13 cellular contexts compared by ENCODE assay signal in the genomic region with DNA sequence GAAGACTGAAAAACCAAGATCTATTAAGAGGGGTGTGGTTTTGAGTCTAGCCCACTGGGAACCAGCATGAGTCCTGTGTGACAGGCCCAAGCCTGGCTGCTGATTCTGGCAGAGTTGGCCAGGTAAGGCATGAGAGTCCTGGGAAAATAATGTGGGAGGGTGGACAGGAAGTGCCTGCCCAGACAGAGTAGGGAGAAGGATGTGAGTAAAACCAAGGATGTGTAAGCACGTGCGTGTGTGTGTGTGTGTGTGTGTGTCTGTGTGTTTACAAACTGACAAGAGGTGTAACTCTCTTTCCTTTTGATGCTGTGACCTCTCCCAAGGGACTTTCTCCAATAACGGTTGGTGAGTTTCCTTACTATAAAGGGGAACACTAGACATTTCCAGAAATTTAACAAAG. TPM values are rescaled to one million over a fixed set of nuclear protein-coding genes. Genes with fewer than 3 reads are reported as not detected.
DNase-seq lines count a peak whose midpoint lies in the region; ATAC-seq and TF ChIP-seq lines count a peak whose summit lies in the region.
"Had no signal": no experiment of that assay in that cellular context is flagged by ENCODE, and none has a peak within 500 bp of the region (broad histone marks: within the 10 kb centered on the region; RNA-seq: fewer than 3 reads in every experiment).

No MANE protein-coding gene starts in this region.

- intact Hi-C loops in Caco-2 (cut with micrococcal nuclease; ENCODE audit: unreplicated experiment): no loop called here

- ATAC-seq in HG02610 (IDR thresholded peaks at IDR 0.05; ENCODE audit: unreplicated experiment) (no peak), GM18520 (IDR thresholded peaks at IDR 0.05; ENCODE audit: unreplicated experiment) (no peak)

- DNase-seq in Caco-2 (no peak), M059J (ENCODE audit: low read depth) (peak; percentile 75), chondrocyte (ENCODE audit: low spot score) (no peak), lung microvascular endothelial cell (ENCODE audit: low read depth in 2 of 2) (peak; percentile 33 to 85), putamen (ENCODE audit: low spot score) (no peak), GM20000 (ENCODE audit: low spot score) (no peak)
- DNase-seq: CD4-positive, alpha-beta T cell; kidney; right cardiac atrium; WERI-Rb-1 had no signal

- no peak overlapping the region for H3K4me3 ChIP-seq in Caco-2 (ENCODE audit: low read depth, low read length)

- no peak overlapping the region for H3K4me3 Mint-ChIP-seq in Caco-2 (ENCODE audit: unreplicated experiment)
- H3K4me3 Mint-ChIP-seq in chondrocyte (ENCODE audit: unreplicated experiment): no peak overlapping the region
- H3K4me3 Mint-ChIP-seq: activated naive CD8-positive, alpha-beta T cell; CD4-positive, alpha-beta T cell had no signal

- TF ChIP-seq CTCF in Caco-2 (IDR thresholded peaks at IDR 0.05; ENCODE audit: insufficient read depth in 1 of 2, low read depth in 1 of 2, low read length in 1 of 2, severe bottlenecking in 1 of 2, unreplicated experiment in 1 of 2) (no peak), chondrocyte (IDR thresholded peaks at IDR 0.05) (no peak), GM20000 (IDR thresholded peaks at IDR 0.05; ENCODE audit: extremely low read depth, missing control alignments) (no peak)

- no peaks in the 10 kb centered on the region for H3K27me3 Mint-ChIP-seq in Caco-2 (ENCODE audit: insufficient read depth, unreplicated experiment)
- no peaks in the 10 kb centered on the region for H3K27me3 Mint-ChIP-seq in chondrocyte (ENCODE audit: low read depth)
- H3K27me3 Mint-ChIP-seq: activated naive CD8-positive, alpha-beta T cell; CD4-positive, alpha-beta T cell had no signal

- H3K4me1 Mint-ChIP-seq in Caco-2 (ENCODE audit: low read depth, unreplicated experiment): peaks cover 7% of the 10 kb centered on the region
- peaks cover 22% of the 10 kb centered on the region for H3K4me1 Mint-ChIP-seq in chondrocyte (ENCODE audit: low read depth)

- H3K27ac Mint-ChIP-seq in Caco-2 (ENCODE audit: unreplicated experiment) (peak overlapping the region; percentile 37), chondrocyte (ENCODE audit: unreplicated experiment) (peak overlapping the region; percentile 87)
- H3K27ac Mint-ChIP-seq: activated naive CD8-positive, alpha-beta T cell; CD4-positive, alpha-beta T cell had no signal

- H3K36me3 Mint-ChIP-seq in Caco-2 (ENCODE audit: insufficient read depth, unreplicated experiment) (no peaks in the 10 kb centered on the region), chondrocyte (ENCODE audit: low read depth) (no peaks in the 10 kb centered on the region)
- H3K36me3 Mint-ChIP-seq: activated naive CD8-positive, alpha-beta T cell had no signal

- CTCF ChIA-PET in Caco-2 (lab: Charles Lee): interaction anchor here (0.7 to 0.8 kb wide), 2 partner anchors 62 to 134 kb away, joined by 3 to 4 read pairs; no protein-coding TSS in a partner anchor

- no peaks in the 10 kb centered on the region for H3K9me3 ChIP-seq in Caco-2

- H3K4me1 ChIP-seq in Caco-2: peaks cover 11% of the 10 kb centered on the region; the same call in 1 of the 2 replicates

- H3K27me3 ChIP-seq in Caco-2 (replicated peaks; ENCODE audit: control insufficient read depth, insufficient read depth, low read length): no peaks in the 10 kb centered on the region

- no peaks in the 10 kb centered on the region for H3K36me3 ChIP-seq in Caco-2 (ENCODE audit: control insufficient read depth, insufficient read depth, low read length)
- H3K36me3 ChIP-seq: WERI-Rb-1 had no signal

- H3K9me3 Mint-ChIP-seq in Caco-2 (ENCODE audit: unreplicated experiment) (no peaks in the 10 kb centered on the region), chondrocyte (ENCODE audit: low read depth) (no peaks in the 10 kb centered on the region)
- H3K9me3 Mint-ChIP-seq: CD4-positive, alpha-beta T cell had no signal

- POLR2A ChIA-PET in Caco-2 (lab: Charles Lee): no interaction called here

- BruUV-seq in Caco-2 (replicated peaks; lab: Mats Ljungman, UMichigan): no TSS peak

RNA-seq across cellular contexts. Expression of a gene that starts 15.6 kb away (rescaled TPM):
- total RNA-seq in Caco-2 (2022) (19.3 and 20.2 TPM in 2 replicates), chondrocyte (45.3 to 119 TPM (median 47.3 TPM) in 3 replicates), lung microvascular endothelial cell (19.4 and 36.1 TPM in 2 replicates)
- total RNA-seq in M059J (2014; rRNA removed; shearing (Covaris generic)): 13.4 and 22.6 TPM in 2 replicates

Comparison
In these comparisons a context has a peak if more than half of its experiments do, and no peak if none do; other contexts are left out.
1. DNase-seq: peak in M059J (single experiment) and lung microvascular endothelial cell (2 of 2); none in Caco-2 (0 of 2), chondrocyte (single experiment), putamen (single experiment) and GM20000 (single experiment).